Comparison of ENCODE assay signal across 10 cellular contexts in genomic region chr2:63057249-63058148, GRCh38. TPM values are rescaled to one million over a fixed set of nuclear protein-coding genes. Genes with fewer than 3 reads are reported as not detected.
DNase-seq lines count a peak whose midpoint lies in the region; ATAC-seq and TF ChIP-seq lines count a peak whose summit lies in the region.
"Had no signal": no experiment of that assay in that cellular context is flagged by ENCODE, and none has a peak within 500 bp of the region (broad histone marks: within the 10 kb centered on the region; RNA-seq: fewer than 3 reads in every experiment).

No MANE protein-coding gene starts in this region.

- no peak overlapping the region for H3K27ac ChIP-seq in CD8-positive, alpha-beta T cell (ENCODE audit: low read depth, low read length)
- H3K27ac ChIP-seq: epithelial cell of prostate had no signal

- no peaks in the 10 kb centered on the region for H3K9me3 ChIP-seq in CD8-positive, alpha-beta T cell (ENCODE audit: low read length)

- peaks cover 61% of the 10 kb centered on the region for H3K4me1 Mint-ChIP-seq in CD8-positive, alpha-beta T cell (ENCODE audit: low read depth)
- H3K4me1 Mint-ChIP-seq in activated naive CD8-positive, alpha-beta T cell treated with anti-CD3 and anti-CD28 coated beads, Interleukin-2, amount 50 U/mL, for 24 hours = peaks cover 53% of the 10 kb centered on the region
- peaks cover 31 to 70% (median 60%) of the 10 kb centered on the region in 4 donors for H3K4me1 Mint-ChIP-seq in naive thymus-derived CD8-positive, alpha-beta T cell

- CTCF ChIA-PET in CD8-positive, alpha-beta T cell (lab: Charles Lee) = no interaction called here

- intact Hi-C loops in CD8-positive, alpha-beta T cell (cut with DNase I, micrococcal nuclease) = loop anchor here in 1 of 2 experiments (5.0 kb wide), 1 partner anchor 785 kb away; the partner anchor contains the start of gene UGP2

- no peak for TF ChIP-seq CTCF in CD8-positive, alpha-beta T cell (IDR thresholded peaks at IDR 0.05)
- TF ChIP-seq CTCF in GM20000 (IDR thresholded peaks at IDR 0.05; ENCODE audit: extremely low read depth, missing control alignments) = no peak

- H3K36me3 ChIP-seq in CD8-positive, alpha-beta T cell (ENCODE audit: insufficient read depth, low read length) = no peaks in the 10 kb centered on the region

- peak overlapping the region; percentile 53 for H3K4me3 Mint-ChIP-seq in CD8-positive, alpha-beta T cell
- peak overlapping the region; percentile 63 for H3K4me3 Mint-ChIP-seq in activated naive CD8-positive, alpha-beta T cell treated with anti-CD3 and anti-CD28 coated beads, Interleukin-2, amount 50 U/mL, for 24 hours
- H3K4me3 Mint-ChIP-seq in naive thymus-derived CD8-positive, alpha-beta T cell = peak overlapping the region in 9 of 10 donors; percentile 48 to 86 (median 75)

- H3K4me3 ChIP-seq in CD8-positive, alpha-beta T cell (ENCODE audit: low read depth, low read length) = no peak overlapping the region

- no peak for DNase-seq in CD8-positive, alpha-beta T cell
- peak; percentile 18 for DNase-seq in GM20000 (ENCODE audit: low spot score)
- DNase-seq in activated naive CD8-positive, alpha-beta T cell treated with anti-CD3 and anti-CD28 coated beads, Interleukin-2, amount 50 U/mL, for 24 hours = peak; percentile 2
- no peak for DNase-seq in naive thymus-derived CD8-positive, alpha-beta T cell
- no peak for DNase-seq in DMS153 (lab: John Stamatoyannopoulos, UW)
- no peak for DNase-seq in amygdala (lab: John Stamatoyannopoulos, UW)
- no peak for DNase-seq in DMS53 treated with DMSO at 0.1 percent for 48 hours (lab: John Stamatoyannopoulos, UW; ENCODE audit: unreplicated experiment)
- DNase-seq: NCI-H1105 treated with DMSO at 0.1 percent for 48 hours had no signal

- POLR2A ChIA-PET in CD8-positive, alpha-beta T cell (lab: Charles Lee) = no interaction called here
- POLR2A ChIA-PET in naive thymus-derived CD8-positive, alpha-beta T cell (lab: Charles Lee) = no interaction called here

- ATAC-seq in CD8-positive, alpha-beta T cell = no peak
- ATAC-seq in activated naive CD8-positive, alpha-beta T cell treated with anti-CD3 and anti-CD28 coated beads, Interleukin-2, amount 50 U/mL, for 24 hours = no peak
- ATAC-seq in naive thymus-derived CD8-positive, alpha-beta T cell = no peak
- no peak for ATAC-seq in HG03571 (IDR thresholded peaks at IDR 0.05; ENCODE audit: unreplicated experiment)

- H3K27ac Mint-ChIP-seq in CD8-positive, alpha-beta T cell = no peak overlapping the region
- no peak overlapping the region for H3K27ac Mint-ChIP-seq in activated naive CD8-positive, alpha-beta T cell treated with anti-CD3 and anti-CD28 coated beads, Interleukin-2, amount 50 U/mL, for 24 hours
- no peak overlapping the region for H3K27ac Mint-ChIP-seq in naive thymus-derived CD8-positive, alpha-beta T cell

- no peaks in the 10 kb centered on the region for H3K36me3 Mint-ChIP-seq in CD8-positive, alpha-beta T cell
- H3K36me3 Mint-ChIP-seq in activated naive CD8-positive, alpha-beta T cell treated with anti-CD3 and anti-CD28 coated beads, Interleukin-2, amount 50 U/mL, for 24 hours (ENCODE audit: low read depth) = peaks cover 3% of the 10 kb centered on the region
- H3K36me3 Mint-ChIP-seq in naive thymus-derived CD8-positive, alpha-beta T cell = peaks cover 5 to 14% (median 14%) of the 10 kb centered on the region in 3 donors

- peaks cover 53% of the 10 kb centered on the region for H3K4me1 ChIP-seq in CD8-positive, alpha-beta T cell (ENCODE audit: insufficient read depth, low read length)

- peaks cover 67% of the 10 kb centered on the region for H3K27me3 ChIP-seq in CD8-positive, alpha-beta T cell (ENCODE audit: insufficient read depth, low read length)

- peaks cover 76% of the 10 kb centered on the region for H3K27me3 Mint-ChIP-seq in CD8-positive, alpha-beta T cell (ENCODE audit: low read depth)
- peaks cover 89% of the 10 kb centered on the region for H3K27me3 Mint-ChIP-seq in activated naive CD8-positive, alpha-beta T cell treated with anti-CD3 and anti-CD28 coated beads, Interleukin-2, amount 50 U/mL, for 24 hours
- H3K27me3 Mint-ChIP-seq in naive thymus-derived CD8-positive, alpha-beta T cell = peaks cover 46 to 91% (median 68%) of the 10 kb centered on the region in 5 donors

- H3K9me3 Mint-ChIP-seq in CD8-positive, alpha-beta T cell = peaks cover 3% of the 10 kb centered on the region
- peaks cover 6% of the 10 kb centered on the region for H3K9me3 Mint-ChIP-seq in activated naive CD8-positive, alpha-beta T cell treated with anti-CD3 and anti-CD28 coated beads, Interleukin-2, amount 50 U/mL, for 24 hours
- H3K9me3 Mint-ChIP-seq in naive thymus-derived CD8-positive, alpha-beta T cell = peaks cover 0 to 19% (median 7%) of the 10 kb centered on the region in 9 donors

RNA-seq across cellular contexts. Expression of gene OTX1, which starts 6.9 kb away (rescaled TPM):
- not detected for total RNA-seq in CD8-positive, alpha-beta T cell
- total RNA-seq in naive thymus-derived CD8-positive, alpha-beta T cell = not detected
- not detected for polyA plus RNA-seq in naive thymus-derived CD8-positive, alpha-beta T cell

Comparison
In these comparisons a context has a peak if more than half of its experiments do, and no peak if none do; other contexts are left out.
1. DNase-seq: peak in GM20000 (single experiment) and activated naive CD8-positive, alpha-beta T cell treated with anti-CD3 and anti-CD28 coated beads, Interleukin-2, amount 50 U/mL, for 24 hours (single experiment); none in CD8-positive, alpha-beta T cell (0 of 7), naive thymus-derived CD8-positive, alpha-beta T cell (0 of 10), DMS153 (single experiment), amygdala (0 of 56) and DMS53 treated with DMSO at 0.1 percent for 48 hours (single experiment).
2. Peak in every context shown above with its lines, with median percentiles within 50 percentile points of each other: H3K4me3 Mint-ChIP-seq.